Comparison of ENCODE assay signal across 19 cellular contexts in the genomic region with DNA sequence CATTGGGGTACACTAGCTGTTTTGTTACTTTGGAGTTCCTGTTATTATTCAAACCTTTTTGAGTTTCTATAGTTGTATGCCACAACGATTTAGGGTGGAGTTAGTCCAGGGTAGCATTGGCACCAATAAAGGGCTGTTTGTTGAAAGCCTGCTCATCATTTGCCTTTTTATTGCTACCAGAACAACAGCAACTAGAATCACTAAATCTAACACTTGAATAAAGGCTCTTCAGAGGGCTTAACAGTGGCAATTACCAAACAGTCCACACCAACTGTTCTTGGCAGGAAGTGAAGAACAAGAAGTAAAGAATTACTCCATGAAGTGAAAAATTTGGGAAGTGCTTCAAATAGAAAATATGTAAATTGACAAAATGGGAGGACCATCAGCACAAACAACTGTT.
A peak's percentile ranks its signal among the peaks of the same experiment; 100 is the strongest.
DNase-seq lines count a peak whose midpoint lies in the region; ATAC-seq, FAIRE-seq and TF ChIP-seq lines count a peak whose summit lies in the region.
"Had no signal": no experiment of that assay in that cellular context is flagged by ENCODE, and none has a peak within 500 bp of the region (broad histone marks: within the 10 kb centered on the region; RNA-seq: fewer than 3 reads in every experiment).

No MANE protein-coding gene starts in this region.

- peak overlapping the region; percentile 2 for H3K27ac ChIP-seq in substantia nigra (ENCODE audit: low read depth, low read length, poor library complexity, severe bottlenecking)
- H3K27ac ChIP-seq: 22Rv1, SJSA1 had no signal

- TF ChIP-seq CTCF in D721Med (IDR thresholded peaks at IDR 0.05; ENCODE audit: insufficient read depth, missing control alignments) = no peak

- no peak for ATAC-seq in GM21723 (IDR thresholded peaks at IDR 0.05; ENCODE audit: unreplicated experiment)
- ATAC-seq: GM12878, GM23338, K562 had no signal

- DNase-seq in DMS153 (lab: John Stamatoyannopoulos, UW) = peak; percentile 22
- DNase-seq in DMS153 treated with DMSO at 0.1 percent for 48 hours (lab: John Stamatoyannopoulos, UW; ENCODE audit: unreplicated experiment) = no peak
- DNase-seq in NCI-H748 treated with DMSO at 0.1 percent for 48 hours (lab: John Stamatoyannopoulos, UW) = peak; percentile 11
- peak; percentile 38 for DNase-seq in foreskin melanocyte
- DNase-seq in substantia nigra (lab: John Stamatoyannopoulos, UW) = peak in 1 of 49 donors; percentile 27
- no peak for DNase-seq in UCSD-AML1 (lab: John Stamatoyannopoulos, UW; ENCODE audit: unreplicated experiment)
- no peak for DNase-seq in D721Med (ENCODE audit: insufficient read length, low spot score)
- DNase-seq: Calu3; CD4-positive, alpha-beta memory T cell; DMS79 treated with DMSO at 0.1 percent for 48 hours; GDM1; NCI-H226; NCI-H82 had no signal

- FAIRE-seq in D721Med (lab: Jason Lieb, UNC) = no peak
- FAIRE-seq: GM12878, K562 had no signal

Comparison
In these comparisons a context has a peak if more than half of its experiments do, and no peak if none do; other contexts are left out.
1. DNase-seq: peak in DMS153 (single experiment), NCI-H748 treated with DMSO at 0.1 percent for 48 hours (single experiment) and foreskin melanocyte (single experiment); none in DMS153 treated with DMSO at 0.1 percent for 48 hours (single experiment), UCSD-AML1 (single experiment) and D721Med (single experiment).